26 cellular contexts compared by ENCODE assay signal in the genomic region with DNA sequence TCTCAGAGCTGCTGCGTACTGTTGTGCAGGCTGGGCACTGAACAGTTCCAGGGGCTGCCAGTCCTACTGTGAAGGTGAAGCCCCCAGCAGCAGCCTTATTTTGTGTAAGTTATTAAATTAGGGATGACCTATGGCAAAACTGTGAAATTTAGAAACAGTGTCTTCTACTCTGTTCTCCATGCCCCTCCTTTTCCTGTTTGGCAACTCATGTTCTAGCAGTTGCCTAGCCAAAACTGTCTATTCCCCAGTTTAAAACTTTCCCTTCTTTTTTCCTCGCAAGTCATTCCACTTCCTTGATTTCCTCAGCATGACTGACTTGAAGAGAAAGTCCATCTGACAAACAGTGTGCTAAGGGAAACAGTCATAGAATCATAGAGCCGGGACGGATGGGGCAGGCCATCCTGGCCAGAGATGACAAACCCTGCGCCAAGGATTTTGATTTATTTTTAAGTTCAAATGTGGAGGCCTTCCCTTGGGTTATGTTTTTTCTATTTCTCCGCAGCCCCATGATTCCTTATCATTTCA.
DNase-seq lines count a peak whose midpoint lies in the region; ATAC-seq and TF ChIP-seq lines count a peak whose summit lies in the region.
"Had no signal": no experiment of that assay in that cellular context is flagged by ENCODE, and none has a peak within 500 bp of the region (broad histone marks: within the 10 kb centered on the region; RNA-seq: fewer than 3 reads in every experiment).

No MANE protein-coding gene starts in this region.

- WGBS in heart left ventricle, 4 donors = 60 to 73% (median 67%) methylated on average over 6 of the region's 6 CpGs
- 90% methylated on average over 4 of the region's 6 CpGs for WGBS in mesenchymal stem cell

- H3K9ac ChIP-seq in mesenchymal stem cell (ENCODE audit: low read length) = no peak overlapping the region

- H4K8ac ChIP-seq in mesenchymal stem cell (ENCODE audit: low read length) = no peak overlapping the region

- no peak overlapping the region for H2BK5ac ChIP-seq in mesenchymal stem cell (ENCODE audit: low read depth, low read length, poor library complexity, severe bottlenecking)

- H3K36me3 Mint-ChIP-seq in MCF 10A (ENCODE audit: insufficient read depth, unreplicated experiment) = no peaks in the 10 kb centered on the region
- H3K36me3 Mint-ChIP-seq in nephron (ENCODE audit: low read depth) = no peaks in the 10 kb centered on the region
- no peaks in the 10 kb centered on the region for H3K36me3 Mint-ChIP-seq in endothelial cell (ENCODE audit: low read depth, unreplicated experiment)
- no peaks in the 10 kb centered on the region for H3K36me3 Mint-ChIP-seq in activated CD4-positive, alpha-beta memory T cell treated with anti-CD3 and anti-CD28 coated beads for 36 hours
- H3K36me3 Mint-ChIP-seq: CD8-positive, alpha-beta T cell had no signal

- H3K23ac ChIP-seq in mesenchymal stem cell (ENCODE audit: low read length in 2 of 2) = no peak overlapping the region

- H3K36me3 ChIP-seq in breast epithelium (no peaks in the 10 kb centered on the region), heart left ventricle (no peaks in the 10 kb centered on the region), mesenchymal stem cell (ENCODE audit: control insufficient read depth in 1 of 2, insufficient read depth in 2 of 2, low read depth in 1 of 2, low read length in 2 of 2) (no peaks in the 10 kb centered on the region)

- no TSS peak for BruUV-seq in MCF 10A (replicated peaks; lab: Mats Ljungman, UMichigan)

- H3K4me2 ChIP-seq in mesenchymal stem cell (ENCODE audit: low read length, poor library complexity, severe bottlenecking) = no peak overlapping the region

- no peak overlapping the region for H2BK12ac ChIP-seq in mesenchymal stem cell (ENCODE audit: low read length in 2 of 2)

- H2BK120ac ChIP-seq in mesenchymal stem cell (ENCODE audit: low read depth, low read length) = no peak overlapping the region

- no peak overlapping the region for H3K14ac ChIP-seq in mesenchymal stem cell (ENCODE audit: low read length in 2 of 2)

- H3K18ac ChIP-seq in mesenchymal stem cell (ENCODE audit: low read depth in 1 of 2, low read length in 2 of 2) = no peak overlapping the region

- H3K9me3 Mint-ChIP-seq in MCF 10A (ENCODE audit: unreplicated experiment) = no peaks in the 10 kb centered on the region
- H3K9me3 Mint-ChIP-seq in nephron = peaks cover under 1% of the 10 kb centered on the region
- no peaks in the 10 kb centered on the region for H3K9me3 Mint-ChIP-seq in endothelial cell (ENCODE audit: unreplicated experiment)
- no peaks in the 10 kb centered on the region for H3K9me3 Mint-ChIP-seq in activated CD4-positive, alpha-beta memory T cell treated with anti-CD3 and anti-CD28 coated beads for 36 hours
- H3K9me3 Mint-ChIP-seq: CD8-positive, alpha-beta T cell had no signal

- no peak overlapping the region for H3K4ac ChIP-seq in mesenchymal stem cell (ENCODE audit: low read depth in 1 of 2, low read length in 2 of 2)

- no peaks in the 10 kb centered on the region for H3K9me3 ChIP-seq in breast epithelium
- H3K9me3 ChIP-seq in heart left ventricle = no peaks in the 10 kb centered on the region
- H3K9me3 ChIP-seq in mesenchymal stem cell (ENCODE audit: control insufficient read depth, low read length) = no peaks in the 10 kb centered on the region
- H3K9me3 ChIP-seq: Caco-2 had no signal

- no peaks in the 10 kb centered on the region for H3K4me1 Mint-ChIP-seq in MCF 10A (ENCODE audit: insufficient read depth, unreplicated experiment)
- H3K4me1 Mint-ChIP-seq in nephron = peaks cover 41% of the 10 kb centered on the region
- H3K4me1 Mint-ChIP-seq in endothelial cell (ENCODE audit: unreplicated experiment) = no peaks in the 10 kb centered on the region
- H3K4me1 Mint-ChIP-seq in activated CD4-positive, alpha-beta memory T cell treated with anti-CD3 and anti-CD28 coated beads for 36 hours (ENCODE audit: low read depth) = no peaks in the 10 kb centered on the region

- no peak overlapping the region for H2BK15ac ChIP-seq in mesenchymal stem cell (ENCODE audit: low read depth, poor library complexity, severe bottlenecking)

- POLR2A ChIA-PET in MCF 10A (lab: Yijun Ruan, JAX) = interaction anchor here (0.6 kb wide), 1 partner anchor 241 kb away, joined by 3 read pairs; no protein-coding TSS in a partner anchor
- POLR2A ChIA-PET in activated CD4-positive, alpha-beta memory T cell treated with anti-CD3 and anti-CD28 coated beads for 36 hours (lab: Charles Lee) = no interaction called here

- TF ChIP-seq POLR2A in breast epithelium (IDR thresholded peaks at IDR 0.05) = no peak
- no peak for TF ChIP-seq POLR2A in heart left ventricle (IDR thresholded peaks at IDR 0.05)

- TF ChIP-seq CTCF in breast epithelium (IDR thresholded peaks at IDR 0.05) (no peak), MCF 10A (IDR thresholded peaks at IDR 0.05; ENCODE audit: unreplicated experiment) (no peak), heart left ventricle (IDR thresholded peaks at IDR 0.05) (no peak), nephron (IDR thresholded peaks at IDR 0.05; ENCODE audit: unreplicated experiment in 3 of 3) (no peak), endothelial cell (IDR thresholded peaks at IDR 0.05; ENCODE audit: unreplicated experiment) (no peak)

- DNase-seq in breast epithelium (ENCODE audit: low spot score in 2 of 2) = no peak
- DNase-seq in MCF 10A (ENCODE audit: unreplicated experiment) = no peak
- no peak for DNase-seq in heart left ventricle
- no peak for DNase-seq in mesenchymal stem cell
- DNase-seq in endothelial cell (ENCODE audit: low spot score) = no peak
- DNase-seq in activated CD4-positive, alpha-beta memory T cell treated with anti-CD3 and anti-CD28 coated beads for 36 hours = no peak
- DNase-seq: Caco-2; CD8-positive, alpha-beta T cell; DMS79; EL; GDM1; NCI-H1092; NCI-H1417 treated with DMSO at 0.1 percent for 48 hours; NCI-H1694 treated with DMSO at 0.1 percent for 48 hours; NCI-H2081; NCI-H226; NCI-H510A; NCI-H69; RPMI8226; SHP77 treated with DMSO at 0.1 percent for 48 hours had no signal

- intact Hi-C loops in breast epithelium (cut with DNase I; ENCODE audit: low total_unique reads) (no loop called here), MCF 10A (cut with micrococcal nuclease) (no loop called here), heart left ventricle (cut with DNase I) (no loop called here)
- intact Hi-C loops in activated CD4-positive, alpha-beta memory T cell treated with anti-CD3 and anti-CD28 coated beads for 36 hours (cut with micrococcal nuclease) = no loop called here

- no peak overlapping the region for H4K91ac ChIP-seq in mesenchymal stem cell (ENCODE audit: low read length)

- H3K4me3 Mint-ChIP-seq in MCF 10A (ENCODE audit: unreplicated experiment) = no peak overlapping the region
- H3K4me3 Mint-ChIP-seq in nephron = peak overlapping the region in 1 of 3 experiments; percentile 13
- H3K4me3 Mint-ChIP-seq in endothelial cell (ENCODE audit: unreplicated experiment) = no peak overlapping the region
- no peak overlapping the region for H3K4me3 Mint-ChIP-seq in activated CD4-positive, alpha-beta memory T cell treated with anti-CD3 and anti-CD28 coated beads for 36 hours
- H3K4me3 Mint-ChIP-seq: B cell; CD8-positive, alpha-beta T cell had no signal

- H3K27ac ChIP-seq in breast epithelium (peak overlapping the region; percentile 75), heart left ventricle (peak overlapping the region in 1 of 12 donors; percentile 27), mesenchymal stem cell (ENCODE audit: low read length, poor library complexity, severe bottlenecking) (no peak overlapping the region)
- H3K27ac ChIP-seq: 22Rv1, C4-2B had no signal

- H3K27me3 Mint-ChIP-seq in MCF 10A (ENCODE audit: insufficient read depth, unreplicated experiment) (peaks cover 5% of the 10 kb centered on the region), nephron (ENCODE audit: low read depth) (peaks cover 6% of the 10 kb centered on the region), endothelial cell (ENCODE audit: unreplicated experiment) (peaks cover 4% of the 10 kb centered on the region)
- peaks cover 3% of the 10 kb centered on the region for H3K27me3 Mint-ChIP-seq in activated CD4-positive, alpha-beta memory T cell treated with anti-CD3 and anti-CD28 coated beads for 36 hours

- H3K27me3 ChIP-seq in breast epithelium (no peaks in the 10 kb centered on the region), heart left ventricle (no peaks in the 10 kb centered on the region), mesenchymal stem cell (ENCODE audit: control insufficient read depth in 1 of 2, insufficient read depth in 1 of 2, low read length in 2 of 2) (no peaks in the 10 kb centered on the region)

- peak in 3 of 4 donors; percentile 16 to 38 (median 25) for ATAC-seq in heart left ventricle
- ATAC-seq: CD8-positive, alpha-beta T cell; GM12878; HCT116 had no signal

- no peaks in the 10 kb centered on the region for H3K79me1 ChIP-seq in mesenchymal stem cell (replicated peaks; ENCODE audit: low read length, poor library complexity, severe bottlenecking)

- no peak overlapping the region for H2AK5ac ChIP-seq in mesenchymal stem cell (ENCODE audit: low read length, severe bottlenecking)

- H3K27ac Mint-ChIP-seq in MCF 10A (ENCODE audit: low read depth, unreplicated experiment) (no peak overlapping the region), nephron (peak overlapping the region; percentile 10 to 89 (median 42)), endothelial cell (ENCODE audit: unreplicated experiment) (no peak overlapping the region)
- no peak overlapping the region for H3K27ac Mint-ChIP-seq in activated CD4-positive, alpha-beta memory T cell treated with anti-CD3 and anti-CD28 coated beads for 36 hours
- H3K27ac Mint-ChIP-seq: B cell; CD8-positive, alpha-beta T cell had no signal

- H3K4me3 ChIP-seq in breast epithelium (no peak overlapping the region), heart left ventricle (no peak overlapping the region), mesenchymal stem cell (ENCODE audit: insufficient read depth in 1 of 2, low read depth in 1 of 2, low read length in 2 of 2) (no peak overlapping the region)
- H3K4me3 ChIP-seq: GM12878 had no signal

- CTCF ChIA-PET in MCF 10A (lab: Yijun Ruan, JAX) = interaction anchor here (0.6 to 6.6 kb wide), 3 partner anchors 11 to 289 kb away, joined by 3 to 63 read pairs (median 3); no protein-coding TSS in a partner anchor
- CTCF ChIA-PET in activated CD4-positive, alpha-beta memory T cell treated with anti-CD3 and anti-CD28 coated beads for 36 hours (lab: Charles Lee) = interaction anchor here (0.8 kb wide), 1 partner anchor 17 kb away, joined by 3 read pairs; no protein-coding TSS in a partner anchor

- H2AFZ ChIP-seq in mesenchymal stem cell (ENCODE audit: low read depth, low read length) = no peak overlapping the region

- peaks cover 0 to 5% of the 10 kb centered on the region in 2 donors for H3K4me1 ChIP-seq in breast epithelium
- H3K4me1 ChIP-seq in heart left ventricle = peaks cover 0 to 4% (median 0%) of the 10 kb centered on the region in 12 donors
- no peaks in the 10 kb centered on the region for H3K4me1 ChIP-seq in mesenchymal stem cell (ENCODE audit: control insufficient read depth, insufficient read depth, low read depth, low read length)
- H3K4me1 ChIP-seq: Caco-2 had no signal

Comparison
In these comparisons a context has a peak if more than half of its experiments do, and no peak if none do; other contexts are left out.
1. H3K27ac Mint-ChIP-seq: peak in nephron (3 of 3); none in MCF 10A (single experiment), endothelial cell (single experiment) and activated CD4-positive, alpha-beta memory T cell treated with anti-CD3 and anti-CD28 coated beads for 36 hours (single experiment).